Comparison of ENCODE assay signal across 1 cellular context in the genomic region with DNA sequence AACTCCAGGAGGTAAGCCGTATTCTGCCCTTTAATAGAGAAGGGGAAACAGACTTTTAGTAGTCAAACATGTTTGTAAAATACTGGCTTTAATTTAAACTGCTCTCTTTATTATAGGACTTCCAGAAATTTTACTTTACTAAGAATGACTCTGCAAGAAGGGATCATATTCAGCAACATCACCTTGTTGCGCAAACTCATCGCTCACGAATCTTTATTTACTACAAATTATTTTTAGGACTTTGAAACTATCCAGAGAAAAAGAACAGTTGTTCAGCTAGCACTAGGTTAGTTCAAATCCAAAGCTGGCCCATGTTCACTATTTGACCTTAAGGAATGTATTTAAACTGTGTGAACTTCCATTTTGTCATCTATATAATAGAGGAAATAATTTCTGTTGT.
TF ChIP-seq lines count a peak whose summit lies in the region.

No MANE protein-coding gene starts in this region.

TF ChIP-seq in GM23338, 12 proteins besides CTCF, POLR2A, EP300 and RAD21 (continued from another document):
- TF ChIP-seq, protein P1, sequence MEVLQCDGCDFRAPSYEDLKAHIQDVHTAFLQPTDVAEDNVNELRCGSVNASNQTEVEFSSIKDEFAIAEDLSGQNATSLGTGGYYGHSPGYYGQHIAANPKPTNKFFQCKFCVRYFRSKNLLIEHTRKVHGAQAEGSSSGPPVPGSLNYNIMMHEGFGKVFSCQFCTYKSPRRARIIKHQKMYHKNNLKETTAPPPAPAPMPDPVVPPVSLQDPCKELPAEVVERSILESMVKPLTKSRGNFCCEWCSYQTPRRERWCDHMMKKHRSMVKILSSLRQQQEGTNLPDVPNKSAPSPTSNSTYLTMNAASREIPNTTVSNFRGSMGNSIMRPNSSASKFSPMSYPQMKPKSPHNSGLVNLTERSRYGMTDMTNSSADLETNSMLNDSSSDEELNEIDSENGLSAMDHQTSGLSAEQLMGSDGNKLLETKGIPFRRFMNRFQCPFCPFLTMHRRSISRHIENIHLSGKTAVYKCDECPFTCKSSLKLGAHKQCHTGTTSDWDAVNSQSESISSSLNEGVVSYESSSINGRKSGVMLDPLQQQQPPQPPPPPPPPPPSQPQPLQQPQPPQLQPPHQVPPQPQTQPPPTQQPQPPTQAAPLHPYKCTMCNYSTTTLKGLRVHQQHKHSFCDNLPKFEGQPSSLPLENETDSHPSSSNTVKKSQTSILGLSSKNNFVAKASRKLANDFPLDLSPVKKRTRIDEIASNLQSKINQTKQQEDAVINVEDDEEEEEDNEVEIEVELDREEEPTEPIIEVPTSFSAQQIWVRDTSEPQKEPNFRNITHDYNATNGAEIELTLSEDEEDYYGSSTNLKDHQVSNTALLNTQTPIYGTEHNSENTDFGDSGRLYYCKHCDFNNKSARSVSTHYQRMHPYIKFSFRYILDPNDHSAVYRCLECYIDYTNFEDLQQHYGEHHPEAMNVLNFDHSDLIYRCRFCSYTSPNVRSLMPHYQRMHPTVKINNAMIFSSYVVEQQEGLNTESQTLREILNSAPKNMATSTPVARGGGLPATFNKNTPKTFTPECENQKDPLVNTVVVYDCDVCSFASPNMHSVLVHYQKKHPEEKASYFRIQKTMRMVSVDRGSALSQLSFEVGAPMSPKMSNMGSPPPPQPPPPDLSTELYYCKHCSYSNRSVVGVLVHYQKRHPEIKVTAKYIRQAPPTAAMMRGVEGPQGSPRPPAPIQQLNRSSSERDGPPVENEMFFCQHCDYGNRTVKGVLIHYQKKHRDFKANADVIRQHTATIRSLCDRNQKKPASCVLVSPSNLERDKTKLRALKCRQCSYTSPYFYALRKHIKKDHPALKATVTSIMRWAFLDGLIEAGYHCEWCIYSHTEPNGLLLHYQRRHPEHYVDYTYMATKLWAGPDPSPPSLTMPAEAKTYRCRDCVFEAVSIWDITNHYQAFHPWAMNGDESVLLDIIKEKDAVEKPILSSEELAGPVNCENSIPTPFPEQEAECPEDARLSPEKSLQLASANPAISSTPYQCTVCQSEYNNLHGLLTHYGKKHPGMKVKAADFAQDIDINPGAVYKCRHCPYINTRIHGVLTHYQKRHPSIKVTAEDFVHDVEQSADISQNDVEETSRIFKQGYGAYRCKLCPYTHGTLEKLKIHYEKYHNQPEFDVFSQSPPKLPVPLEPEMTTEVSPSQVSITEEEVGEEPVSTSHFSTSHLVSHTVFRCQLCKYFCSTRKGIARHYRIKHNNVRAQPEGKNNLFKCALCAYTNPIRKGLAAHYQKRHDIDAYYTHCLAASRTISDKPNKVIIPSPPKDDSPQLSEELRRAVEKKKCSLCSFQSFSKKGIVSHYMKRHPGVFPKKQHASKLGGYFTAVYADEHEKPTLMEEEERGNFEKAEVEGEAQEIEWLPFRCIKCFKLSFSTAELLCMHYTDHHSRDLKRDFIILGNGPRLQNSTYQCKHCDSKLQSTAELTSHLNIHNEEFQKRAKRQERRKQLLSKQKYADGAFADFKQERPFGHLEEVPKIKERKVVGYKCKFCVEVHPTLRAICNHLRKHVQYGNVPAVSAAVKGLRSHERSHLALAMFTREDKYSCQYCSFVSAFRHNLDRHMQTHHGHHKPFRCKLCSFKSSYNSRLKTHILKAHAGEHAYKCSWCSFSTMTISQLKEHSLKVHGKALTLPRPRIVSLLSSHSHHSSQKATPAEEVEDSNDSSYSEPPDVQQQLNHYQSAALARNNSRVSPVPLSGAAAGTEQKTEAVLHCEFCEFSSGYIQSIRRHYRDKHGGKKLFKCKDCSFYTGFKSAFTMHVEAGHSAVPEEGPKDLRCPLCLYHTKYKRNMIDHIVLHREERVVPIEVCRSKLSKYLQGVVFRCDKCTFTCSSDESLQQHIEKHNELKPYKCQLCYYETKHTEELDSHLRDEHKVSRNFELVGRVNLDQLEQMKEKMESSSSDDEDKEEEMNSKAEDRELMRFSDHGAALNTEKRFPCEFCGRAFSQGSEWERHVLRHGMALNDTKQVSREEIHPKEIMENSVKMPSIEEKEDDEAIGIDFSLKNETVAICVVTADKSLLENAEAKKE (CRISPR knock-in tag; IDR thresholded peaks at IDR 0.05): no peak
- TF ChIP-seq EZH2phosphoT487 (IDR thresholded peaks at IDR 0.05; ENCODE audit: unreplicated experiment): no peak
- TF ChIP-seq NANOG (IDR thresholded peaks at IDR 0.05; ENCODE audit: borderline replicate concordance): no peak
- TF ChIP-seq JUNB (IDR thresholded peaks at IDR 0.05; ENCODE audit: unreplicated experiment): no peak
- no peak for TF ChIP-seq CREB1 (CRISPR knock-in tag; IDR thresholded peaks at IDR 0.05; ENCODE audit: low read depth)
- TF ChIP-seq POLR2AphosphoS5 (IDR thresholded peaks at IDR 0.05; ENCODE audit: low read depth): no peak
TF ChIP-seq in GM23338: peak in this region for 0.
